Comparison of ENCODE assay signal across 10 cellular contexts in genomic region chr11:12617632-12618031, GRCh38.
"Had no signal": no experiment of that assay in that cellular context is flagged by ENCODE, and none has a peak within 500 bp of the region (broad histone marks: within the 10 kb centered on the region; RNA-seq: fewer than 3 reads in every experiment).

No MANE protein-coding gene starts in this region.

- H3K4me1 Mint-ChIP-seq: GM23338, H9 had no signal

- FAIRE-seq: H54 had no signal

- H3K27ac Mint-ChIP-seq: GM23338, H9, HFFc6 had no signal

- H3K4me2 ChIP-seq: GM23338 had no signal

- H3K9me3 Mint-ChIP-seq: GM23338 had no signal

- ATAC-seq: GM23338, HCT116 had no signal

- H3K4me3 Mint-ChIP-seq: GM23338, H9, HFFc6 had no signal

- H3K4me3 ChIP-seq: GM23248, GM23338, HAP-1 had no signal

- H3K9ac ChIP-seq: GM23248 had no signal

- H3K4me1 ChIP-seq: HAP-1 had no signal

- H3K27ac ChIP-seq: GM23248 had no signal

- H3K36me3 ChIP-seq: HAP-1 had no signal

- H3K9me3 ChIP-seq: HAP-1 had no signal

- DNase-seq: GM23248, GOT3, H7, H9, HCEC 1CT, HFFc6 had no signal

- H2AFZ ChIP-seq: GM23248, GM23338 had no signal
